1 cellular context compared by ENCODE assay signal in the genomic region with DNA sequence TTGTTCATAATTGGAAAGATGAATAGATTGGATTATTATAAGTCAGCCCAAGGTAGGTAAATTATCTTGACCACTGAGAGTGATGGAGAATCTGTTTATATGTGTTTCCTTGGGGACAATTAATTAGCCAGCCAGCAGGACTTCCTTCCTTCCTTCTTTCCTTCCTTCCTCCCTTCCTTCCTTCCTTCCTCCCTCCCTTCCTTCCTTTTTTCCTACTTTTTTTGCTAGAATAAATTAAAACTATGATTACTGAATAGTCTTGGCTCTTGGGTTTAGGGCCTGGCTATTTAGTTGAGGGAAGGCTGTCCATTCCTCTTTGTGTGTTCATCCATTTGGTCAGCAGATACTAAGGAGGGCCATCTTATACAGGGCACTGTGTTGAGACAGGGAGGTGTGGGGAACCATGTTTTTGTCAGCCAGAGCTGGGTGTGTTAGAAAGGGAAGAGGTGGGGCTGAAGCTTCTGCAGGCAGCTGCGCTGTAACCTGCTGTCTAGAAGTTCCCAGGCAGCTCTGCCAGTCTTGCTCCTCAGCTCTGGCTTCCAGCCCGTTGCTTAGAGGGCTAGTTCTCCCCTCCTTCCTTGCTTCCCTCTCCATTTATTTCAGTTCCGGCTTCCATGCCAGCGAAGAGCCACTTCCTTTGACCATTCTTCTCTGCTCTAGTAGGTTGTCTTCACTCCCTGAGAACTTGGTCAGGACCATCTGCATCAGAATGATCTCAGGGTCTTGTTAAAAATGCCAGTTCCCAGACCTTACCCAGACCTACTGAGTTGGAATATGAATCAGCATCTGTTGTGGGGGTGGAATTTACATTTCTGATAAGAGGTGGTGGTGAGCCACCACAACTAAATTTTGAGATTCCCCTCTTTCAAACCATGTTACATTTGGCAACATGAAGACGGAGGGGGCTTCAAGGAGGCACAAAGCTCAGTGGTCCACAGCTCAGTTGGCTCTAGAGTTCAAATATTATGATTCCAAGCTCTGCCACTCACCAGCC.
TF ChIP-seq lines count a peak whose summit lies in the region.

No MANE protein-coding gene starts in this region.

TF ChIP-seq in SK-N-SH, 30 proteins besides CTCF, POLR2A, EP300 and RAD21 (continued from another document):
- TF ChIP-seq POLR2AphosphoS5 (IDR thresholded peaks at IDR 0.05; ENCODE audit: low read depth, low read length) (no peak), RFX5 (IDR thresholded peaks at IDR 0.05; ENCODE audit: low read length) (no peak), GATA2 (CRISPR knock-in tag; IDR thresholded peaks at IDR 0.05) (no peak), TCF12 (IDR thresholded peaks at IDR 0.05) (no peak), JUND (IDR thresholded peaks at IDR 0.05) (no peak), NRF1 (IDR thresholded peaks at IDR 0.05; ENCODE audit: low read depth, low read length) (no peak), RCOR1 (IDR thresholded peaks at IDR 0.05; ENCODE audit: low read length) (no peak), EZH2phosphoT487 (IDR thresholded peaks at IDR 0.05; ENCODE audit: borderline replicate concordance, low read depth) (no peak)
- TF ChIP-seq, protein P1, sequence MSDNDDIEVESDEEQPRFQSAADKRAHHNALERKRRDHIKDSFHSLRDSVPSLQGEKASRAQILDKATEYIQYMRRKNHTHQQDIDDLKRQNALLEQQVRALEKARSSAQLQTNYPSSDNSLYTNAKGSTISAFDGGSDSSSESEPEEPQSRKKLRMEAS (IDR thresholded peaks at IDR 0.05; ENCODE audit: low read depth) = no peak
- TF ChIP-seq, protein P2, sequence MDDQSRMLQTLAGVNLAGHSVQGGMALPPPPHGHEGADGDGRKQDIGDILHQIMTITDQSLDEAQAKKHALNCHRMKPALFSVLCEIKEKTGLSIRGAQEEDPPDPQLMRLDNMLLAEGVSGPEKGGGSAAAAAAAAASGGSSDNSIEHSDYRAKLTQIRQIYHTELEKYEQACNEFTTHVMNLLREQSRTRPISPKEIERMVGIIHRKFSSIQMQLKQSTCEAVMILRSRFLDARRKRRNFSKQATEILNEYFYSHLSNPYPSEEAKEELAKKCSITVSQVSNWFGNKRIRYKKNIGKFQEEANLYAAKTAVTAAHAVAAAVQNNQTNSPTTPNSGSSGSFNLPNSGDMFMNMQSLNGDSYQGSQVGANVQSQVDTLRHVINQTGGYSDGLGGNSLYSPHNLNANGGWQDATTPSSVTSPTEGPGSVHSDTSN (IDR thresholded peaks at IDR 0.05) = no peak
- TF ChIP-seq, protein P3, sequence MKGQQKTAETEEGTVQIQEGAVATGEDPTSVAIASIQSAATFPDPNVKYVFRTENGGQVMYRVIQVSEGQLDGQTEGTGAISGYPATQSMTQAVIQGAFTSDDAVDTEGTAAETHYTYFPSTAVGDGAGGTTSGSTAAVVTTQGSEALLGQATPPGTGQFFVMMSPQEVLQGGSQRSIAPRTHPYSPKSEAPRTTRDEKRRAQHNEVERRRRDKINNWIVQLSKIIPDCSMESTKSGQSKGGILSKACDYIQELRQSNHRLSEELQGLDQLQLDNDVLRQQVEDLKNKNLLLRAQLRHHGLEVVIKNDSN (IDR thresholded peaks at IDR 0.05; ENCODE audit: borderline replicate concordance, low read depth) = no peak
